12 cellular contexts compared by ENCODE assay signal in genomic region chr1:228008391-228009115, GRCh38. TPM values are rescaled to one million over a fixed set of nuclear protein-coding genes. Genes with fewer than 3 reads are reported as not detected.
DNase-seq lines count a peak whose midpoint lies in the region; ATAC-seq and TF ChIP-seq lines count a peak whose summit lies in the region.
"Had no signal": no experiment of that assay in that cellular context is flagged by ENCODE, and none has a peak within 500 bp of the region (broad histone marks: within the 10 kb centered on the region; RNA-seq: fewer than 3 reads in every experiment).

No MANE protein-coding gene starts in this region.

- H3K36me3 ChIP-seq in heart right ventricle = no peaks in the 10 kb centered on the region

- no peaks in the 10 kb centered on the region for H3K9me3 Mint-ChIP-seq in activated CD4-positive, alpha-beta memory T cell treated with anti-CD3 and anti-CD28 coated beads, Interleukin-2, amount 10 ng/mL, durations not matched to agents 7 days and 5 days
- H3K9me3 Mint-ChIP-seq in naive B cell = peaks cover 0 to 3% (median 0%) of the 10 kb centered on the region in 7 donors
- H3K9me3 Mint-ChIP-seq: activated naive CD4-positive, alpha-beta T cell treated with anti-CD3 and anti-CD28 coated beads for 36 hours had no signal

- CTCF ChIA-PET in activated CD4-positive, alpha-beta memory T cell treated with anti-CD3 and anti-CD28 coated beads, Interleukin-2, amount 10 ng/mL, durations not matched to agents 7 days and 5 days (lab: Charles Lee) = no interaction called here

- intact Hi-C loops in cardiac septum (cut with DNase I) (loop anchor here (10.0 kb wide), 1 partner anchor 116 kb away; no protein-coding TSS in a partner anchor), heart right ventricle (cut with DNase I) (loop anchor here in 1 of 10 donors (10.0 kb wide), 1 partner anchor 46 kb away; no protein-coding TSS in a partner anchor), left colon (cut with DNase I, micrococcal nuclease) (no loop called here)

- ATAC-seq in heart right ventricle (no peak), naive B cell (ENCODE audit: low read depth in 2 of 2) (no peak), left colon (no peak), HG02885 (IDR thresholded peaks at IDR 0.05; ENCODE audit: poor library complexity, unreplicated experiment) (no peak)

- H3K27me3 ChIP-seq in heart right ventricle = peaks cover 24 to 93% (median 76%) of the 10 kb centered on the region in 7 donors

- peaks cover 0 to 5% (median 2%) of the 10 kb centered on the region in 9 donors for H3K4me1 ChIP-seq in heart right ventricle

- no peaks in the 10 kb centered on the region for H3K36me3 Mint-ChIP-seq in activated CD4-positive, alpha-beta memory T cell treated with anti-CD3 and anti-CD28 coated beads, Interleukin-2, amount 10 ng/mL, durations not matched to agents 7 days and 5 days (ENCODE audit: low read depth)
- H3K36me3 Mint-ChIP-seq in naive B cell = no peaks in the 10 kb centered on the region

- H3K9me3 ChIP-seq in heart right ventricle = no peaks in the 10 kb centered on the region

- H3K27ac Mint-ChIP-seq in activated CD4-positive, alpha-beta memory T cell treated with anti-CD3 and anti-CD28 coated beads, Interleukin-2, amount 10 ng/mL, durations not matched to agents 7 days and 5 days = no peak overlapping the region
- H3K27ac Mint-ChIP-seq in naive B cell = peak overlapping the region in 1 of 6 donors; percentile 86
- H3K27ac Mint-ChIP-seq: activated naive CD4-positive, alpha-beta T cell treated with anti-CD3 and anti-CD28 coated beads for 36 hours had no signal

- no peak overlapping the region for H3K4me3 ChIP-seq in heart right ventricle

- H3K27ac ChIP-seq in heart right ventricle = no peak overlapping the region
- H3K27ac ChIP-seq: HL-60, VCaP had no signal

- POLR2A ChIA-PET in activated CD4-positive, alpha-beta memory T cell treated with anti-CD3 and anti-CD28 coated beads, Interleukin-2, amount 10 ng/mL, durations not matched to agents 7 days and 5 days (lab: Charles Lee) = no interaction called here

- WGBS in heart right ventricle, 2 donors = 2% methylated on average over 52 of the region's 52 CpGs

- H3K27me3 Mint-ChIP-seq in activated CD4-positive, alpha-beta memory T cell treated with anti-CD3 and anti-CD28 coated beads, Interleukin-2, amount 10 ng/mL, durations not matched to agents 7 days and 5 days = peaks cover 61% of the 10 kb centered on the region
- H3K27me3 Mint-ChIP-seq in naive B cell = peaks cover 21 to 80% (median 67%) of the 10 kb centered on the region in 3 donors

- no peak overlapping the region for H3K4me3 Mint-ChIP-seq in activated CD4-positive, alpha-beta memory T cell treated with anti-CD3 and anti-CD28 coated beads, Interleukin-2, amount 10 ng/mL, durations not matched to agents 7 days and 5 days
- H3K4me3 Mint-ChIP-seq in naive B cell = peak overlapping the region; percentile 76 to 87 (median 83)
- H3K4me3 Mint-ChIP-seq: activated naive CD4-positive, alpha-beta T cell treated with anti-CD3 and anti-CD28 coated beads for 36 hours had no signal

- no peak for TF ChIP-seq CTCF in heart right ventricle (IDR thresholded peaks at IDR 0.05)

- peaks cover 7% of the 10 kb centered on the region for H3K4me1 Mint-ChIP-seq in activated CD4-positive, alpha-beta memory T cell treated with anti-CD3 and anti-CD28 coated beads, Interleukin-2, amount 10 ng/mL, durations not matched to agents 7 days and 5 days
- H3K4me1 Mint-ChIP-seq in naive B cell = peaks cover 36 to 41% (median 37%) of the 10 kb centered on the region in 3 donors

- DNase-seq in cardiac septum (ENCODE audit: low spot score) = peak; percentile 70
- DNase-seq in heart right ventricle = no peak
- peak; percentile 13 for DNase-seq in activated CD4-positive, alpha-beta memory T cell treated with anti-CD3 and anti-CD28 coated beads, Interleukin-2, amount 10 ng/mL, durations not matched to agents 7 days and 5 days
- DNase-seq in naive B cell = no peak
- no peak for DNase-seq in left colon
- no peak for DNase-seq in activated CD4-positive, CD25-positive, alpha-beta regulatory T cell (lab: John Stamatoyannopoulos, UW)
- DNase-seq in stimulated activated CD4-positive, alpha-beta T cell treated with anti-CD3 and anti-CD28 coated beads, Interleukin-4, amount 100 ng/mL, for 1 hour = no peak
- DNase-seq: activated naive CD4-positive, alpha-beta T cell treated with anti-CD3 and anti-CD28 coated beads for 36 hours had no signal

RNA-seq across cellular contexts. Expression of gene WNT3A, which starts 1.8 kb away (rescaled TPM):
- not detected for total RNA-seq in cardiac septum
- total RNA-seq in heart right ventricle = not detected
- polyA plus RNA-seq in heart right ventricle = not detected
- total RNA-seq in activated CD4-positive, alpha-beta memory T cell treated with anti-CD3 and anti-CD28 coated beads, Interleukin-2, amount 10 ng/mL, durations not matched to agents 7 days and 5 days = not detected
- not detected for polyA plus RNA-seq in naive B cell (ENCODE audit: low read depth in 6 of 6)
- total RNA-seq in left colon = under 1 TPM in 1 of 2 donors, not detected in 1; 0.14 TPM
- total RNA-seq: activated naive CD4-positive, alpha-beta T cell treated with anti-CD3 and anti-CD28 coated beads for 36 hours; NCI-H460 had no signal

Comparison
In these comparisons a context has a peak if more than half of its experiments do, and no peak if none do; other contexts are left out.
1. DNase-seq: peak in cardiac septum (single experiment) and activated CD4-positive, alpha-beta memory T cell treated with anti-CD3 and anti-CD28 coated beads, Interleukin-2, amount 10 ng/mL, durations not matched to agents 7 days and 5 days (single experiment); none in heart right ventricle (0 of 2), naive B cell (single experiment), left colon (0 of 2), activated CD4-positive, CD25-positive, alpha-beta regulatory T cell (0 of 4) and stimulated activated CD4-positive, alpha-beta T cell treated with anti-CD3 and anti-CD28 coated beads, Interleukin-4, amount 100 ng/mL, for 1 hour (single experiment).